15 cellular contexts compared by ENCODE assay signal in genomic region chr19:14979136-14979497, GRCh38. TPM values are rescaled to one million over a fixed set of nuclear protein-coding genes. Genes with fewer than 3 reads are reported as not detected.
A peak's percentile ranks its signal among the peaks of the same experiment; 100 is the strongest.
DNase-seq lines count a peak whose midpoint lies in the region; ATAC-seq and TF ChIP-seq lines count a peak whose summit lies in the region.
"Had no signal": no experiment of that assay in that cellular context is flagged by ENCODE, and none has a peak within 500 bp of the region (broad histone marks: within the 10 kb centered on the region; RNA-seq: fewer than 3 reads in every experiment).

No MANE protein-coding gene starts in this region.

- peak overlapping the region; percentile 34 for H3K4me3 Mint-ChIP-seq in stimulated activated memory B cell treated with anti-CD40 and anti-IgM and Interleukin-4, amounts not matched to agents 10 μg/mL and 1 μg/mL and 100 μg/mL, for 72 hours
- H3K4me3 Mint-ChIP-seq in activated CD4-positive, alpha-beta T cell treated with anti-CD3 and anti-CD28 coated beads, Interleukin-2, amount 10 ng/mL, durations not matched to agents 7 days and 5 days, result no peak overlapping the region
- H3K4me3 Mint-ChIP-seq: activated CD4-positive, alpha-beta memory T cell treated with anti-CD3 and anti-CD28 coated beads for 36 hours; IgD-negative memory B cell had no signal

- no peak overlapping the region for H3K27ac Mint-ChIP-seq in stimulated activated memory B cell treated with anti-CD40 and anti-IgM and Interleukin-4, amounts not matched to agents 10 μg/mL and 1 μg/mL and 100 μg/mL, for 72 hours
- H3K27ac Mint-ChIP-seq in activated CD4-positive, alpha-beta T cell treated with anti-CD3 and anti-CD28 coated beads, Interleukin-2, amount 10 ng/mL, durations not matched to agents 7 days and 5 days, result no peak overlapping the region
- H3K27ac Mint-ChIP-seq: activated CD4-positive, alpha-beta memory T cell treated with anti-CD3 and anti-CD28 coated beads for 36 hours had no signal

- TF ChIP-seq EP300 in sigmoid colon (IDR thresholded peaks at IDR 0.05), result no peak

- 3 to 10% methylated on average over 28 of the region's 28 CpGs for WGBS in sigmoid colon, 2 donors
- WGBS in body of pancreas, 2 donors, result 13 to 19% methylated on average over 10 to 21 of the region's 28 CpGs

- H3K9ac ChIP-seq in HUES6 (ENCODE audit: low read length), result peak overlapping the region; percentile 30

- no peaks in the 10 kb centered on the region for H3K9me3 Mint-ChIP-seq in stimulated activated memory B cell treated with anti-CD40 and anti-IgM and Interleukin-4, amounts not matched to agents 10 μg/mL and 1 μg/mL and 100 μg/mL, for 72 hours
- H3K9me3 Mint-ChIP-seq in activated CD4-positive, alpha-beta T cell treated with anti-CD3 and anti-CD28 coated beads, Interleukin-2, amount 10 ng/mL, durations not matched to agents 7 days and 5 days, result no peaks in the 10 kb centered on the region
- H3K9me3 Mint-ChIP-seq: activated CD4-positive, alpha-beta memory T cell treated with anti-CD3 and anti-CD28 coated beads for 36 hours had no signal

- CTCF ChIA-PET in activated CD4-positive, alpha-beta T cell treated with anti-CD3 and anti-CD28 coated beads, Interleukin-2, amount 10 ng/mL, durations not matched to agents 7 days and 5 days (lab: Charles Lee), result no interaction called here

- no peaks in the 10 kb centered on the region for H3K36me3 Mint-ChIP-seq in stimulated activated memory B cell treated with anti-CD40 and anti-IgM and Interleukin-4, amounts not matched to agents 10 μg/mL and 1 μg/mL and 100 μg/mL, for 72 hours
- no peaks in the 10 kb centered on the region for H3K36me3 Mint-ChIP-seq in activated CD4-positive, alpha-beta T cell treated with anti-CD3 and anti-CD28 coated beads, Interleukin-2, amount 10 ng/mL, durations not matched to agents 7 days and 5 days (ENCODE audit: low read depth)
- H3K36me3 Mint-ChIP-seq: activated CD4-positive, alpha-beta memory T cell treated with anti-CD3 and anti-CD28 coated beads for 36 hours; IgD-negative memory B cell had no signal

- intact Hi-C loops in sigmoid colon (cut with DNase I) (no loop called here), body of pancreas (cut with DNase I) (no loop called here)

- POLR2A ChIA-PET in activated CD4-positive, alpha-beta T cell treated with anti-CD3 and anti-CD28 coated beads, Interleukin-2, amount 10 ng/mL, durations not matched to agents 7 days and 5 days (lab: Charles Lee), result no interaction called here

- H3K4me1 Mint-ChIP-seq in stimulated activated memory B cell treated with anti-CD40 and anti-IgM and Interleukin-4, amounts not matched to agents 10 μg/mL and 1 μg/mL and 100 μg/mL, for 72 hours, result peaks cover 4% of the 10 kb centered on the region
- no peaks in the 10 kb centered on the region for H3K4me1 Mint-ChIP-seq in activated CD4-positive, alpha-beta T cell treated with anti-CD3 and anti-CD28 coated beads, Interleukin-2, amount 10 ng/mL, durations not matched to agents 7 days and 5 days

- H3K27me3 Mint-ChIP-seq in stimulated activated memory B cell treated with anti-CD40 and anti-IgM and Interleukin-4, amounts not matched to agents 10 μg/mL and 1 μg/mL and 100 μg/mL, for 72 hours, result peaks cover 59% of the 10 kb centered on the region
- H3K27me3 Mint-ChIP-seq in activated CD4-positive, alpha-beta T cell treated with anti-CD3 and anti-CD28 coated beads, Interleukin-2, amount 10 ng/mL, durations not matched to agents 7 days and 5 days, result peaks cover 28% of the 10 kb centered on the region

- no peak for ATAC-seq in stimulated activated memory B cell treated with anti-CD40 and anti-IgM and Interleukin-4, amounts not matched to agents 10 μg/mL and 1 μg/mL and 100 μg/mL, for 72 hours
- ATAC-seq in body of pancreas, result no peak
- ATAC-seq: mucosa of descending colon, Right ventricle myocardium inferior had no signal

- peak overlapping the region; percentile 72 for H3K4me3 ChIP-seq in HUES6 (ENCODE audit: low read depth, low read length)
- no peak overlapping the region for H3K4me3 ChIP-seq in sigmoid colon
- no peak overlapping the region for H3K4me3 ChIP-seq in body of pancreas
- H3K4me3 ChIP-seq: mucosa of descending colon had no signal

- no peak for TF ChIP-seq CTCF in sigmoid colon (IDR thresholded peaks at IDR 0.05)
- no peak for TF ChIP-seq CTCF in body of pancreas (IDR thresholded peaks at IDR 0.05)

- H3K36me3 ChIP-seq in HUES6 (ENCODE audit: control insufficient read depth, insufficient read depth, low read length) (no peaks in the 10 kb centered on the region), sigmoid colon (no peaks in the 10 kb centered on the region), body of pancreas (replicated peaks in 1 of 2; ENCODE audit: insufficient read depth in 1 of 2, low read depth in 2 of 2) (no peaks in the 10 kb centered on the region)
- H3K36me3 ChIP-seq: esophagus muscularis mucosa had no signal

- H3K27me3 ChIP-seq in HUES6 (ENCODE audit: control insufficient read depth, insufficient read depth, low read length), result peaks cover 65% of the 10 kb centered on the region
- peaks cover 14 to 76% (median 40%) of the 10 kb centered on the region in 3 donors for H3K27me3 ChIP-seq in sigmoid colon
- peaks cover 0 to 14% of the 10 kb centered on the region in 2 donors for H3K27me3 ChIP-seq in body of pancreas

- peak in 15 of 61 donors; percentile 1 to 61 (median 23) for DNase-seq in caudate nucleus (lab: John Stamatoyannopoulos, UW)
- peak; percentile 57 for DNase-seq in left kidney (ENCODE audit: low read depth, low spot score)
- DNase-seq in activated CD4-positive, alpha-beta T cell treated with anti-CD3 and anti-CD28 coated beads, Interleukin-2, amount 10 ng/mL, durations not matched to agents 7 days and 5 days, result no peak
- no peak for DNase-seq in sigmoid colon
- no peak for DNase-seq in body of pancreas
- DNase-seq: activated CD4-positive, alpha-beta memory T cell treated with anti-CD3 and anti-CD28 coated beads for 36 hours; mucosa of descending colon; NCI-H1436; T-helper 9 cell had no signal

- no peak overlapping the region for H3K27ac ChIP-seq in HUES6 (ENCODE audit: low read depth, low read length)
- peak overlapping the region; percentile 26 for H3K27ac ChIP-seq in caudate nucleus (ENCODE audit: low read depth, low read length)
- no peak overlapping the region for H3K27ac ChIP-seq in sigmoid colon
- H3K27ac ChIP-seq in body of pancreas, result no peak overlapping the region
- H3K27ac ChIP-seq: esophagus muscularis mucosa had no signal

- TF ChIP-seq POLR2A in sigmoid colon (IDR thresholded peaks at IDR 0.05) (no peak), body of pancreas (IDR thresholded peaks at IDR 0.05) (no peak)

- no peaks in the 10 kb centered on the region for H3K4me1 ChIP-seq in HUES6 (ENCODE audit: control insufficient read depth, insufficient read depth, low read length)
- H3K4me1 ChIP-seq in sigmoid colon, result peaks cover 0 to 8% (median 3%) of the 10 kb centered on the region in 4 donors
- H3K4me1 ChIP-seq in body of pancreas, result no peaks in the 10 kb centered on the region

- H3K9me3 ChIP-seq in HUES6 (ENCODE audit: control insufficient read depth, insufficient read depth, low read depth, low read length) (no peaks in the 10 kb centered on the region), sigmoid colon (no peaks in the 10 kb centered on the region), body of pancreas (no peaks in the 10 kb centered on the region)
- H3K9me3 ChIP-seq: esophagus muscularis mucosa, mucosa of descending colon had no signal

RNA-seq across cellular contexts. Expression of gene SLC1A6, which starts 0.5 kb away (rescaled TPM):
- total RNA-seq in activated CD4-positive, alpha-beta T cell treated with anti-CD3 and anti-CD28 coated beads, Interleukin-2, amount 10 ng/mL, durations not matched to agents 7 days and 5 days, result not detected
- total RNA-seq in sigmoid colon (not detected), body of pancreas (not detected)
- polyA plus RNA-seq in sigmoid colon, result under 1 TPM in 1 of 3 donors, not detected in 2; 0.06 TPM
- total RNA-seq: activated CD4-positive, alpha-beta memory T cell treated with anti-CD3 and anti-CD28 coated beads for 36 hours; cardiac septum; esophagus muscularis mucosa; mucosa of descending colon; Right ventricle myocardium inferior had no signal
- polyA plus RNA-seq: IgD-negative memory B cell had no signal

RNA-seq across cellular contexts. Expression of gene OR7C2, which starts 37.8 kb away (rescaled TPM):
- not detected for total RNA-seq in activated CD4-positive, alpha-beta T cell treated with anti-CD3 and anti-CD28 coated beads, Interleukin-2, amount 10 ng/mL, durations not matched to agents 7 days and 5 days
- total RNA-seq in sigmoid colon (not detected), body of pancreas (not detected)
- polyA plus RNA-seq in sigmoid colon, result not detected
- total RNA-seq: activated CD4-positive, alpha-beta memory T cell treated with anti-CD3 and anti-CD28 coated beads for 36 hours; cardiac septum; esophagus muscularis mucosa; mucosa of descending colon; Right ventricle myocardium inferior had no signal
- polyA plus RNA-seq: IgD-negative memory B cell had no signal
